22 cellular contexts compared by ENCODE assay signal in the genomic region with DNA sequence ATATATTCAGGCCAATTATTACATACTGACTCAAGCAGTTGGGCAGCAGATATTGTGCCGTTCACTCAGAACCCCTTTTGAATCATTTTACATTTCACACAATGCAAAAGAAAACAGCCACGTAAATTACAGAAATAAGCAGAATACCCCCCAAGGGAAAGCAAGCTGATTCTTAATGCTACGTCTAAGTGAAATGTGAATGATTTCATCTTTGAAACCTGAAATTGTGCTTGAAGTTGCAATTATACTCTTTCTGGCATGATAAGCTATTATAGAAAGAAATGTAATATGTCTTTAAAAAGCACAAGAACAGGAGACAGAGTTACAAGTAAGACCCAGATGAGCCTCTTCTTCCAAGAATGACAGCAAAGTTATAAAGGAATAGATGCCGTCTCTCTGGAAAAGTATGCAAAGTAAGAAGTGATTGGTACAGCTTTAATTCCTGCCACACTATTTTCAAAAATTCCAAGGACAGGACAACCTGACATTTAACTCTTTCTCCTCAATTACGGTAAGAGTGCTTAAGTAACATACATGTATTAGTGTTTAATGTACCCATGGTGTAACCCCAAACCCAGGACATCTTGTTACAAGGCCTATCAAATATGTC.
"Had no signal": no experiment of that assay in that cellular context is flagged by ENCODE, and none has a peak within 500 bp of the region (broad histone marks: within the 10 kb centered on the region; RNA-seq: fewer than 3 reads in every experiment).

No MANE protein-coding gene starts in this region.

- H3K4me3 ChIP-seq: coronary artery, dorsolateral prefrontal cortex, esophagus squamous epithelium, gastrocnemius medialis, heart right ventricle, left lung, lower lobe of right lung had no signal

- H3K4me1 ChIP-seq: esophagus squamous epithelium, gastrocnemius medialis, heart right ventricle, left lung, lower lobe of right lung had no signal

- H3K9me3 ChIP-seq: esophagus squamous epithelium, gastrocnemius medialis, heart right ventricle, left lung, lower lobe of right lung had no signal

- ATAC-seq: esophagus mucosa, gastrocnemius medialis, heart right ventricle, left cardiac atrium, left lung, left ventricle myocardium superior, lower lobe of right lung had no signal

- H3K27me3 ChIP-seq: dorsolateral prefrontal cortex, esophagus squamous epithelium, gastrocnemius medialis, heart right ventricle, left lung had no signal

- DNase-seq: dermis blood vessel endothelial cell; dorsolateral prefrontal cortex; effector CD4-positive, alpha-beta T cell; effector memory CD4-positive, alpha-beta T cell; erythroblast; esophagus squamous epithelium; foreskin fibroblast; foreskin melanocyte; gastrocnemius medialis; glutamatergic neuron; head of caudate nucleus; heart right ventricle; hippocampal formation; left cardiac atrium; left lung; left ventricle myocardium superior; lower lobe of right lung; mesenchymal stem cell; midbrain had no signal

- H3K36me3 ChIP-seq: esophagus squamous epithelium, gastrocnemius medialis, heart right ventricle, left lung, lower lobe of right lung had no signal

- H3K27ac ChIP-seq: coronary artery, dorsolateral prefrontal cortex, epithelial cell of prostate, esophagus squamous epithelium, gastrocnemius medialis, heart right ventricle, left lung, lower lobe of right lung had no signal
